ENCODE assay signal across 8 cellular contexts in the genomic region with DNA sequence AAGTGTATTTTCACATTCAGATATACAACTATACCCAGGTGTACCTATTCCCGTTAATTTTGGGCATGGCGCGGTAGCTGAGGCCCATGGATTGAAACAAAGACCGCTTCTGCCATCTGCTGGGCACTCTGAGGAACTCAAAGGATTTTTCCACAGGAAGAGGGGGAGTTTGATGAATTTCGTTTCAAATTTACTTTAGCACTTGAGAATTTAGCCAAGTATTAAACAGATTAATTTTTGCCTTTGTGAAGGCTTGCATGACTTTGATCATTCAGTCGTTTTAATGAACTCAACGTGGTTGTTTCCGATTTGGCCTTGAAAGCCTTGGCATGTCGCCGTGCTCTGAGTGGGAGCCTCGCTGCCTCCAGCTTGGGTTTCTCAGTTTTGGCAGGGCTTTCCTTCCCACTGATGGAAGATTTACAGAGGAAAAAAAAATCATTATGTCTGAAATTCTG.
DNase-seq lines count a peak whose midpoint lies in the region; ATAC-seq, FAIRE-seq and TF ChIP-seq lines count a peak whose summit lies in the region.

No MANE protein-coding gene starts in this region.

- ATAC-seq in naive B cell (ENCODE audit: low read depth in 2 of 2), result peak in 1 of 2 donors; percentile 40
- ATAC-seq in GM19467 (IDR thresholded peaks at IDR 0.05; ENCODE audit: unreplicated experiment), result no peak

- H3K4me1 Mint-ChIP-seq in naive B cell, result peaks cover 11 to 17% (median 12%) of the 10 kb centered on the region in 3 donors

- H3K9me3 Mint-ChIP-seq in naive B cell, result peaks cover 0 to 4% (median 2%) of the 10 kb centered on the region in 7 donors

- TF ChIP-seq EP300 in esophagus muscularis mucosa (IDR thresholded peaks at IDR 0.05), result no peak

- peaks cover 9 to 16% (median 9%) of the 10 kb centered on the region in 3 donors for H3K27me3 Mint-ChIP-seq in naive B cell

- H3K36me3 ChIP-seq in esophagus muscularis mucosa, result no peaks in the 10 kb centered on the region

- TF ChIP-seq CTCF in esophagus muscularis mucosa (IDR thresholded peaks at IDR 0.05), result peak; percentile 81 to 86 (median 81)

- peak overlapping the region; percentile 65 to 74 (median 72) for H3K27ac ChIP-seq in esophagus muscularis mucosa (replicated peaks in 1 of 4)

- peak overlapping the region in 2 of 6 donors; percentile 56 to 69 for H3K27ac Mint-ChIP-seq in naive B cell

- peaks cover 7 to 31% (median 29%) of the 10 kb centered on the region in 4 donors for H3K4me1 ChIP-seq in esophagus muscularis mucosa

- intact Hi-C loops in esophagus muscularis mucosa (cut with DNase I), result loop anchor here (10.0 kb wide), 1 partner anchor 481 kb away; no protein-coding TSS in a partner anchor

- H3K9me3 ChIP-seq in esophagus muscularis mucosa, result no peaks in the 10 kb centered on the region

- no peaks in the 10 kb centered on the region for H3K27me3 ChIP-seq in esophagus muscularis mucosa

- 2% methylated on average over 11 of the region's 11 CpGs for WGBS in esophagus muscularis mucosa

- peak overlapping the region; percentile 39 to 64 (median 51) for H3K4me3 ChIP-seq in esophagus muscularis mucosa

- TF ChIP-seq POLR2A in H54 (IDR thresholded peaks at IDR 0.05; ENCODE audit: low read depth, low read length) (no peak), esophagus muscularis mucosa (IDR thresholded peaks at IDR 0.05; ENCODE audit: low read depth) (no peak)

- H3K36me3 Mint-ChIP-seq in naive B cell, result peaks cover 0 to 2% of the 10 kb centered on the region in 2 donors

- peak in 11 of 14 donors; percentile 29 to 84 (median 58) for DNase-seq in C1 segment of cervical spinal cord (lab: John Stamatoyannopoulos, UW)
- peak; percentile 22 for DNase-seq in H54 (ENCODE audit: insufficient read length, low spot score)
- DNase-seq in NCI-H446 (lab: John Stamatoyannopoulos, UW), result peak; percentile 76 to 89
- peak; percentile 11 for DNase-seq in activated T-cell treated with anti-CD3 and anti-CD28 coated beads for 1 hour (ENCODE audit: low read depth)
- DNase-seq in esophagus muscularis mucosa (ENCODE audit: extremely low spot score), result no peak
- DNase-seq in naive B cell, result peak; percentile 17
- DNase-seq in stromal cell of bone marrow (ENCODE audit: low read depth), result peak; percentile 48

- peak; percentile 55 for FAIRE-seq in H54 (lab: Jason Lieb, UNC)

- H3K4me3 Mint-ChIP-seq in naive B cell, result peak overlapping the region in 7 of 8 donors; percentile 4 to 71 (median 54)
